ENCODE assay signal across 29 cellular contexts in genomic region chr4:184897807-184898388, GRCh38.
A peak's percentile ranks its signal among the peaks of the same experiment; 100 is the strongest.
DNase-seq lines count a peak whose midpoint lies in the region; ATAC-seq, FAIRE-seq and TF ChIP-seq lines count a peak whose summit lies in the region.
"Had no signal": no experiment of that assay in that cellular context is flagged by ENCODE, and none has a peak within 500 bp of the region (broad histone marks: within the 10 kb centered on the region; RNA-seq: fewer than 3 reads in every experiment).

No MANE protein-coding gene starts in this region.

- no peaks in the 10 kb centered on the region for H3K36me3 ChIP-seq in A673 (ENCODE audit: insufficient read depth, low read length, poor library complexity, severe bottlenecking)
- no peaks in the 10 kb centered on the region for H3K36me3 ChIP-seq in neutrophil
- no peaks in the 10 kb centered on the region for H3K36me3 ChIP-seq in MM.1S (replicated peaks; ENCODE audit: insufficient read depth, low read length)
- H3K36me3 ChIP-seq in GM23248 (ENCODE audit: low read depth): no peaks in the 10 kb centered on the region
- no peaks in the 10 kb centered on the region for H3K36me3 ChIP-seq in esophagus muscularis mucosa
- H3K36me3 ChIP-seq: BE2C, stomach, transverse colon had no signal

- FAIRE-seq in GM18507 (lab: Jason Lieb, UNC): peak; percentile 50
- FAIRE-seq: A549 had no signal

- DNase-seq in A673 (ENCODE audit: low spot score): peak; percentile 74
- DNase-seq in GM18507 (ENCODE audit: extremely low spot score, insufficient read length, low read depth): no peak
- DNase-seq in choroid plexus epithelial cell (ENCODE audit: low read depth): peak; percentile 22
- no peak for DNase-seq in MM.1S
- no peak for DNase-seq in GM23248
- DNase-seq in esophagus muscularis mucosa (ENCODE audit: extremely low spot score): no peak
- DNase-seq: activated CD4-positive, alpha-beta T cell treated with anti-CD3 and anti-CD28 coated beads for 36 hours; activated CD8-positive, alpha-beta T cell treated with anti-CD3 and anti-CD28 coated beads, Interleukin-2, amount 10 ng/mL, durations not matched to agents 7 days and 5 days; activated effector memory CD4-positive, alpha-beta T cell treated with Interleukin-2 at 50 U/mL for 16 hours; activated naive CD8-positive, alpha-beta T cell treated with anti-CD3 and anti-CD28 coated beads for 36 hours; activated T-cell treated with anti-CD3 and anti-CD28 coated beads for 4 hours; BE2C; Caco-2; cortex of kidney; DMS79; endodermal cell; foreskin melanocyte; GDM1; NCI-H1105; NCI-H2081; NCI-H226; stimulated activated CD8-positive, alpha-beta memory T cell treated with anti-CD3 and anti-CD28 coated beads, Interleukin-4, amount 100 ng/mL, for 48 hours; stomach; transverse colon had no signal

- peaks cover 13% of the 10 kb centered on the region for H3K4me1 ChIP-seq in A673 (ENCODE audit: insufficient read depth, low read length, poor library complexity, severe bottlenecking)
- peaks cover 67% of the 10 kb centered on the region in 2 experiments for H3K4me1 ChIP-seq in neutrophil (ENCODE audit: control insufficient read depth in 1 of 2, insufficient read depth in 1 of 2, low read depth in 1 of 2, low read length in 1 of 2)
- no peaks in the 10 kb centered on the region for H3K4me1 ChIP-seq in MM.1S (ENCODE audit: low read length)
- no peaks in the 10 kb centered on the region for H3K4me1 ChIP-seq in GM23248 (ENCODE audit: insufficient read depth)
- peaks cover 0 to 5% (median 0%) of the 10 kb centered on the region in 4 donors for H3K4me1 ChIP-seq in esophagus muscularis mucosa
- H3K4me1 ChIP-seq: A549, Caco-2, transverse colon had no signal

- H3K9ac ChIP-seq in MM.1S (ENCODE audit: low read length) (no peak overlapping the region), GM23248 (no peak overlapping the region)

- TF ChIP-seq POLR2A in esophagus muscularis mucosa (IDR thresholded peaks at IDR 0.05; ENCODE audit: low read depth): no peak

- in situ Hi-C loops in GM23248 (cut with MboI): no loop called here

- H3K9me2 ChIP-seq in MM.1S (replicated peaks; ENCODE audit: insufficient read depth, low read length): no peaks in the 10 kb centered on the region
- no peaks in the 10 kb centered on the region for H3K9me2 ChIP-seq in GM23248 (ENCODE audit: insufficient read depth)

- CTCF ChIA-PET in A673 (lab: Charles Lee): no interaction called here

- no peak overlapping the region for H3K4me3 ChIP-seq in A673 (ENCODE audit: low read depth, low read length, poor library complexity, severe bottlenecking)
- no peak overlapping the region for H3K4me3 ChIP-seq in choroid plexus epithelial cell (ENCODE audit: low read depth, low read length)
- H3K4me3 ChIP-seq in neutrophil (ENCODE audit: low read depth in 1 of 2, low read length in 1 of 2): peak overlapping the region; percentile 49 to 50
- H3K4me3 ChIP-seq in MM.1S (ENCODE audit: low read length): no peak overlapping the region
- H3K4me3 ChIP-seq in GM23248: no peak overlapping the region
- H3K4me3 ChIP-seq in esophagus muscularis mucosa: no peak overlapping the region
- H3K4me3 ChIP-seq: A549, stomach, transverse colon had no signal

- TF ChIP-seq CTCF in A673 (conservative IDR thresholded peaks at IDR 0.05; ENCODE audit: low read depth, low read length): no peak
- no peak for TF ChIP-seq CTCF in choroid plexus epithelial cell (conservative IDR thresholded peaks at IDR 0.05; ENCODE audit: low read depth, low read length)
- TF ChIP-seq CTCF in neutrophil (IDR thresholded peaks at IDR 0.05): no peak
- no peak for TF ChIP-seq CTCF in MM.1S (IDR thresholded peaks at IDR 0.05; ENCODE audit: low read length)
- no peak for TF ChIP-seq CTCF in esophagus muscularis mucosa (IDR thresholded peaks at IDR 0.05)

- H3K9me3 ChIP-seq in A673 (ENCODE audit: low read depth, low read length, poor library complexity, severe bottlenecking) (no peaks in the 10 kb centered on the region), neutrophil (no peaks in the 10 kb centered on the region), MM.1S (replicated peaks; ENCODE audit: insufficient read depth, low read length) (no peaks in the 10 kb centered on the region), GM23248 (ENCODE audit: low read depth) (no peaks in the 10 kb centered on the region), esophagus muscularis mucosa (peaks cover 0 to 6% (median 0%) of the 10 kb centered on the region in 4 donors)
- H3K9me3 ChIP-seq: A549, BE2C, Caco-2, transverse colon had no signal

- H3K27ac ChIP-seq in A673 (ENCODE audit: low read depth, low read length, poor library complexity, severe bottlenecking) (no peak overlapping the region), neutrophil (peak overlapping the region; percentile 93), MM.1S (ENCODE audit: low read length) (no peak overlapping the region), GM23248 (no peak overlapping the region), esophagus muscularis mucosa (replicated peaks in 1 of 4) (no peak overlapping the region)
- H3K27ac ChIP-seq: RWPE1, transverse colon had no signal

- H4K20me1 ChIP-seq in MM.1S (ENCODE audit: insufficient read depth, low read length) (no peaks in the 10 kb centered on the region), GM23248 (ENCODE audit: insufficient read depth) (no peaks in the 10 kb centered on the region)

- POLR2A ChIA-PET in A673 (lab: Charles Lee; ENCODE audit: low non-redundant PET): no interaction called here

- ATAC-seq in HG02642 (IDR thresholded peaks at IDR 0.05; ENCODE audit: poor library complexity, unreplicated experiment): no peak
- ATAC-seq: A549; activated CD4-positive, alpha-beta T cell treated with anti-CD3 and anti-CD28 coated beads for 36 hours; activated CD8-positive, alpha-beta T cell treated with anti-CD3 and anti-CD28 coated beads, Interleukin-2, amount 10 ng/mL, durations not matched to agents 7 days and 5 days; esophagus mucosa had no signal

- no peak overlapping the region for H2AFZ ChIP-seq in MM.1S (ENCODE audit: low read length)
- no peak overlapping the region for H2AFZ ChIP-seq in GM23248

- intact Hi-C loops in A673 (cut with micrococcal nuclease; ENCODE audit: unreplicated experiment): no loop called here
- intact Hi-C loops in esophagus muscularis mucosa (cut with DNase I): no loop called here

- 30% methylated on average over 9 of the region's 9 CpGs for WGBS in GM23248 (ENCODE audit: low coverage in 1 of 2, low lambda C conversion rate in 2 of 2, missing lambda C conversion rate in 2 of 2), 2 experiments
- 71% methylated on average over 9 of the region's 9 CpGs for WGBS in esophagus muscularis mucosa

- H3K4me2 ChIP-seq in MM.1S (ENCODE audit: low read depth, low read length): no peak overlapping the region
- no peak overlapping the region for H3K4me2 ChIP-seq in GM23248 (ENCODE audit: unreplicated experiment)
- H3K4me2 ChIP-seq: A549 had no signal

- no peak for TF ChIP-seq EP300 in esophagus muscularis mucosa (IDR thresholded peaks at IDR 0.05)

- no peaks in the 10 kb centered on the region for H3K79me2 ChIP-seq in MM.1S (ENCODE audit: low read length)
- no peaks in the 10 kb centered on the region for H3K79me2 ChIP-seq in GM23248 (ENCODE audit: insufficient read depth)

- no TSS peak for BruUV-seq in A673 (replicated peaks; lab: Mats Ljungman, UMichigan)

- no peaks in the 10 kb centered on the region for H3F3A ChIP-seq in MM.1S (ENCODE audit: insufficient read depth, low read length)
- no peaks in the 10 kb centered on the region for H3F3A ChIP-seq in GM23248 (ENCODE audit: insufficient read depth)

- H3K27me3 ChIP-seq in A673 (replicated peaks; ENCODE audit: insufficient read depth, low read depth, low read length, poor library complexity) (no peaks in the 10 kb centered on the region), neutrophil (no peaks in the 10 kb centered on the region), MM.1S (replicated peaks; ENCODE audit: insufficient read depth, low read length) (no peaks in the 10 kb centered on the region), GM23248 (replicated peaks; ENCODE audit: insufficient read depth) (0 out of 2 replicates have a peak, but pooled peaks cover 8% of the 10 kb centered on the region), esophagus muscularis mucosa (peaks cover 0 to 13% (median 0%) of the 10 kb centered on the region in 4 donors)
- H3K27me3 ChIP-seq: BE2C, stomach had no signal

Comparison
In these comparisons a context has a peak if more than half of its experiments do, and no peak if none do; other contexts are left out.
1. DNase-seq: peak in A673 (single experiment) and choroid plexus epithelial cell (single experiment); none in GM18507 (single experiment), MM.1S (single experiment), GM23248 (single experiment) and esophagus muscularis mucosa (single experiment).
2. H3K4me3 ChIP-seq: peak in neutrophil (2 of 2); none in A673 (single experiment), choroid plexus epithelial cell (single experiment), MM.1S (single experiment), GM23248 (single experiment) and esophagus muscularis mucosa (0 of 4).